ENCODE assay signal across 10 cellular contexts in the genomic region with DNA sequence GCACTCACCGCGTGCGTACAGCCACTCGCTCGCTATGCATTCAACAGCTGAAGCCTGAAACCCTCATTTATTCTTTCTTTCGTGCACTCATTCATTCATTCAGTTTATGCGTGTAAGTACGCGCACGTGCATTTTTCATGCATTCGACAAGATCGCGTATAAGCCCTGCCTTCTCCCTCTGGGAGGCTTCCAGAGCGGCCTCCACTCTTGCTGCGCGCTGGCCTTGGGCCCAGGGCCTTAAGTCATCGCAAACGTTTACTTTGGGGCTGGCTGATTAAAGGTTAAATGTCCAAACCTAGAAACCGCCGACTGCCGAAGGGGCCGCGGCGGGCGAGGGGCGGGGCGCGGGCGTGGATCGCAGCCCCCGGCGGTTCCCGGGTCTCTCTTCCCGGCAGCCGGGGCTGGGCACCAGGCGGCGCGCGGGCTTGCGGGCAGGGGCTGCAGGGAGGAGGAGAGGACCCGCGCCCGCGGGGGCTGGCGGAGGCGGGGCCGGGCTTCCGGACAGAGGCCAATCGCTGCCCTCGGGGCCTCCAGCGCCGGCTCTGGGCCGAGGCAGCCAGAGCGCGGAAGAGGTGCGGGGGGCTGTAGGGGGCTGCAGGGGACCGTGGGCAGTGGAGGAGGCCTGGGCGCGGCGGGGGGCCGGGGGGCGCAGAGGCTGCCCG. TPM values are rescaled to one million over a fixed set of nuclear protein-coding genes. Genes with fewer than 3 reads are reported as not detected.
DNase-seq lines count a peak whose midpoint lies in the region; ATAC-seq and TF ChIP-seq lines count a peak whose summit lies in the region.
"Had no signal": no experiment of that assay in that cellular context is flagged by ENCODE, and none has a peak within 500 bp of the region (broad histone marks: within the 10 kb centered on the region; RNA-seq: fewer than 3 reads in every experiment).

Gene GYG2, plus strand, starts transcription at position 527 of the 662 bp plus-strand sequence. CDS start 1,259 bp downstream, outside the sequence.

- BruUV-seq in A673 (replicated peaks; lab: Mats Ljungman, UMichigan) = no TSS peak

- POLR2A ChIA-PET in A673 (lab: Charles Lee; ENCODE audit: low non-redundant PET) = no interaction called here

- no peaks in the 10 kb centered on the region for H3K9me3 ChIP-seq in A673 (ENCODE audit: low read depth, low read length, poor library complexity, severe bottlenecking)
- no peaks in the 10 kb centered on the region for H3K9me3 ChIP-seq in endocrine pancreas (ENCODE audit: control insufficient read depth, low read length)

- ATAC-seq in GM21526 (IDR thresholded peaks at IDR 0.05; ENCODE audit: low FRiP score, unreplicated experiment) = no peak
- no peak for ATAC-seq in GM19328 (IDR thresholded peaks at IDR 0.05; ENCODE audit: unreplicated experiment)

- TF ChIP-seq CTCF in A673 (conservative IDR thresholded peaks at IDR 0.05; ENCODE audit: low read depth, low read length) = no peak
- TF ChIP-seq CTCF in LNCaP clone FGC (IDR thresholded peaks at IDR 0.05; ENCODE audit: control insufficient read depth, extremely low read depth, insufficient read depth) = 0 out of 2 replicates have a peak, but pooled peaks have one; percentile 1
- TF ChIP-seq CTCF in GM13976 (IDR thresholded peaks at IDR 0.05; ENCODE audit: borderline replicate concordance, control extremely low read depth, extremely low read depth, insufficient read depth, missing control alignments) = no peak

- DNase-seq in A673 (ENCODE audit: low spot score) (peak; percentile 26), LNCaP clone FGC (ENCODE audit: low read depth) (no peak), mesenteric fat pad (ENCODE audit: low spot score) (no peak), SW480 (ENCODE audit: low spot score) (no peak), GM13976 (ENCODE audit: low spot score) (no peak)
- DNase-seq: activated T-cell treated with anti-CD3 and anti-CD28 coated beads, Interleukin-2, amount 50 U/mL, for 24 hours; NCI-H2081 had no signal

- peak within 1 kb of the TSS; percentile 47 for H3K27ac ChIP-seq in A673 (ENCODE audit: low read depth, low read length, poor library complexity, severe bottlenecking)

- H3K9ac ChIP-seq in endocrine pancreas (ENCODE audit: control insufficient read depth, insufficient read depth, low read length) = no peak within 1 kb of the TSS

- H3K4me1 ChIP-seq in A673 (ENCODE audit: insufficient read depth, low read length, poor library complexity, severe bottlenecking) (no peaks in the 10 kb centered on the region), endocrine pancreas (ENCODE audit: control insufficient read depth, insufficient read depth, low read length) (peaks cover under 1% of the 10 kb centered on the region)

- H3K4me3 ChIP-seq in A673 (ENCODE audit: low read depth, low read length, poor library complexity, severe bottlenecking) (peak within 1 kb of the TSS; percentile 61), LNCaP clone FGC (ENCODE audit: low read depth, low read length) (peak within 1 kb of the TSS; percentile 48), endocrine pancreas (ENCODE audit: control insufficient read depth, insufficient read depth, low read length) (peak within 1 kb of the TSS; percentile 6)

- in situ Hi-C loops in GM13976 (cut with MboI; ENCODE audit: low sequenced_read_pairs, unreplicated experiment) = no loop called here

- H3K36me3 ChIP-seq in A673 (ENCODE audit: insufficient read depth, low read length, poor library complexity, severe bottlenecking) (no peaks in the 10 kb centered on the region), endocrine pancreas (ENCODE audit: control insufficient read depth, insufficient read depth, low read length) (no peaks in the 10 kb centered on the region)

- CTCF ChIA-PET in A673 (lab: Charles Lee) = no interaction called here

- intact Hi-C loops in A673 (cut with micrococcal nuclease; ENCODE audit: unreplicated experiment) = no loop called here

- no peaks in the 10 kb centered on the region for H3K27me3 ChIP-seq in A673 (replicated peaks; ENCODE audit: insufficient read depth, low read depth, low read length, poor library complexity)
- H3K27me3 ChIP-seq in endocrine pancreas (ENCODE audit: control insufficient read depth, insufficient read depth, low read length) = no peaks in the 10 kb centered on the region

RNA-seq across cellular contexts. Expression of gene GYG2, which starts in this region (rescaled TPM):
- total RNA-seq in A673 (2021) (39.8 and 59.7 TPM in 2 replicates), mesenteric fat pad (377 TPM)

Comparison
In these comparisons a context has a peak if more than half of its experiments do, and no peak if none do; other contexts are left out.
1. H3K4me3 ChIP-seq: peak in every context shown above with its lines; median percentile 61 in A673; 48 in LNCaP clone FGC; 6 in endocrine pancreas.